11 cellular contexts compared by ENCODE assay signal in the genomic region with DNA sequence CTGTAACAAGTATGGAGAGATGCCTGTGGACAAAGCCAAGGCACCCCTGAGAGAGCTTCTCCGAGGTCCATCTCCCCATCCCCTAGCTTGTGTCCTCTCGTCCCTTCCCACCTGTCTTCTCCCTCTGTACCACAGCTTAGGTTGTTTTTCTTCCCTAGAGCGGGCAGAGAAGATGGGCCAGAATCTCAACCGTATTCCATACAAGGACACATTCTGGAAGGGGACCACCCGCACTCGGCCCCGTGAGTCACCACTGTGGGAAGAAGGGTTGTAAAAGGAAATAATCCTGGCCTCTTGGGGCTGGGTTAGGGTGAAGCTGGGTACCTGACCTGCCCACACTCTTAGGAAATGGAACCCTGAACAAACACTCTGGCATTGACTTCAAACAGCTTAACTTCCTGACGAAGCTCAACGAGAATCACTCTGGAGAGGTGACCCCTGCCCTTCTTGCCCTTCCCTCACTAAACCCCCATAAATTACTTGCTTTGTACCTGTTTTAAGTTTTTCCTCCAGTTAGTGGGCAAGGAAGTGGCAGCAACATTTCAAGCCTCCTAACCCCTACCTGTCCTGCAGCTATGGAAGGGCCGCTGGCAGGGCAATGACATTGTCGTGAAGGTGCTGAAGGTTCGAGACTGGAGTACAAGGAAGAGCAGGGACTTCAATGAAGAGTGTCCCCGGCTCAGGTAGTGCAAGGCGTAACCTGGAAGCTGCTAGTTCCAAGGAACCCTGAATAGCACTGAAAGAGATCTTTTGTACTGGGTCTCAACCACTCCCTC. TPM values are rescaled to one million over a fixed set of nuclear protein-coding genes. Genes with fewer than 3 reads are reported as not detected.
DNase-seq lines count a peak whose midpoint lies in the region; ATAC-seq and TF ChIP-seq lines count a peak whose summit lies in the region.
"Had no signal": no experiment of that assay in that cellular context is flagged by ENCODE, and none has a peak within 500 bp of the region (broad histone marks: within the 10 kb centered on the region; RNA-seq: fewer than 3 reads in every experiment).

No MANE protein-coding gene starts in this region.

- TF ChIP-seq POLR2A in stomach (IDR thresholded peaks at IDR 0.05), result no peak

- peak overlapping the region; percentile 76 for H3K27ac ChIP-seq in SJSA1
- peak overlapping the region; percentile 16 to 100 (median 99) for H3K27ac ChIP-seq in stomach
- H3K27ac ChIP-seq in effector memory CD4-positive, alpha-beta T cell (ENCODE audit: insufficient read depth, low read length, poor library complexity, severe bottlenecking), result no peak overlapping the region

- ATAC-seq in left lobe of liver, result no peak

- H3K27me3 ChIP-seq in SJSA1 (replicated peaks) (no peaks in the 10 kb centered on the region), stomach (no peaks in the 10 kb centered on the region)
- no peaks in the 10 kb centered on the region for H3K27me3 ChIP-seq in effector memory CD4-positive, alpha-beta T cell (replicated peaks; ENCODE audit: control insufficient read depth, insufficient read depth, low read length, poor library complexity, severe bottlenecking)

- peaks cover 58% of the 10 kb centered on the region for H3K4me1 ChIP-seq in SJSA1 (replicated peaks)
- peaks cover 63 to 87% (median 74%) of the 10 kb centered on the region in 4 donors for H3K4me1 ChIP-seq in stomach
- H3K4me1 ChIP-seq in effector memory CD4-positive, alpha-beta T cell (ENCODE audit: control insufficient read depth, insufficient read depth, low read length, poor library complexity, severe bottlenecking), result peaks cover 51% of the 10 kb centered on the region

- no peak for TF ChIP-seq CTCF in stomach (IDR thresholded peaks at IDR 0.05)

- peak; percentile 55 for DNase-seq in activated CD8-positive, alpha-beta memory T cell treated with anti-CD3 and anti-CD28 coated beads for 24 hours
- DNase-seq in activated CD8-positive, alpha-beta memory T cell treated with anti-CD3 and anti-CD28 coated beads, Interleukin-2, amount 50 U/mL, for 4 hours, result no peak
- DNase-seq in SJSA1 (ENCODE audit: low read depth in 1 of 2, low spot score in 2 of 2), result peak; percentile 75 to 82
- DNase-seq in left kidney (ENCODE audit: low read depth, low spot score), result peak; percentile 14
- DNase-seq in stomach, result no peak
- DNase-seq in left lobe of liver (ENCODE audit: low spot score), result no peak
- no peak for DNase-seq in superior temporal gyrus (ENCODE audit: extremely low spot score)
- DNase-seq in effector memory CD4-positive, alpha-beta T cell, result no peak
- DNase-seq: GDM1, midbrain, NCI-H69 had no signal

- WGBS in stomach, 5 donors, result 72 to 89% (median 86%) methylated on average over 14 of the region's 14 CpGs

- no peaks in the 10 kb centered on the region for H3K9me3 ChIP-seq in SJSA1 (replicated peaks)
- no peaks in the 10 kb centered on the region for H3K9me3 ChIP-seq in stomach
- H3K9me3 ChIP-seq in effector memory CD4-positive, alpha-beta T cell (ENCODE audit: control insufficient read depth, low read length), result no peaks in the 10 kb centered on the region

- intact Hi-C loops in stomach (cut with DNase I; ENCODE audit: low total_unique reads), result loop anchor here (10.0 kb wide), 1 partner anchor 76 kb away; a partner anchor contains a TSS

- no peak for TF ChIP-seq EP300 in stomach (IDR thresholded peaks at IDR 0.05)

- H3K36me3 ChIP-seq in SJSA1 (peaks cover 63% of the 10 kb centered on the region), stomach (peaks cover 31 to 40% (median 37%) of the 10 kb centered on the region in 4 donors)
- H3K36me3 ChIP-seq in effector memory CD4-positive, alpha-beta T cell (ENCODE audit: control insufficient read depth, insufficient read depth, low read length), result peaks cover 32% of the 10 kb centered on the region

- H3K4me3 ChIP-seq in SJSA1, result no peak overlapping the region
- H3K4me3 ChIP-seq in stomach, result no peak overlapping the region
- H3K4me3 ChIP-seq in effector memory CD4-positive, alpha-beta T cell (ENCODE audit: insufficient read depth, low read depth, low read length, poor library complexity, severe bottlenecking), result no peak overlapping the region

RNA-seq across cellular contexts. Expression of a gene that starts 3.1 kb away (rescaled TPM):
- total RNA-seq in SJSA1 (2014; rRNA removed; shearing (Covaris generic)), result 25.2 and 35.2 TPM in 2 replicates
- total RNA-seq in stomach, result 100 to 1,000 TPM in 4 of 5 donors, 10 to 100 TPM in 1; 15.8 to 234 (median 163) TPM
- 100 to 1,000 TPM; 115 to 160 (median 154) TPM for polyA plus RNA-seq in stomach
- 52.5 TPM for total RNA-seq in left lobe of liver

RNA-seq across cellular contexts. Expression of a gene that starts 5.3 kb away (rescaled TPM):
- total RNA-seq in SJSA1 (2014; rRNA removed; shearing (Covaris generic)), result 160 and 180 TPM in 2 replicates
- total RNA-seq in stomach, result 100 to 1,000 TPM in 4 of 5 donors, 10 to 100 TPM in 1; 60.0 to 308 (median 123) TPM
- 100 to 1,000 TPM; 123 to 138 (median 124) TPM for polyA plus RNA-seq in stomach
- 41.1 TPM for total RNA-seq in left lobe of liver

RNA-seq across cellular contexts. Expression of a gene that starts 5.5 kb away (rescaled TPM):
- total RNA-seq in SJSA1 (2014; rRNA removed; shearing (Covaris generic)), result 10.2 and 12.0 TPM in 2 replicates
- total RNA-seq in stomach, result 10 to 100 TPM in 2 of 5 donors, 1 to 10 TPM in 3; 1.8 to 22.6 (median 7.6) TPM
- 10 to 100 TPM; 16.5 to 23.1 (median 18.0) TPM for polyA plus RNA-seq in stomach
- 14.4 TPM for total RNA-seq in left lobe of liver

RNA-seq across cellular contexts. Expression of a gene that starts 10.3 kb away (rescaled TPM):
- 5.9 and 6.8 TPM in 2 replicates for total RNA-seq in SJSA1 (2014; rRNA removed; shearing (Covaris generic))
- total RNA-seq in stomach, result 100 to 1,000 TPM in 1 of 5 donors, 10 to 100 TPM in 4; 45.9 to 213 (median 91.5) TPM
- 10 to 100 TPM; 11.9 to 32.8 (median 26.1) TPM for polyA plus RNA-seq in stomach
- 62.4 TPM for total RNA-seq in left lobe of liver

RNA-seq across cellular contexts. Expression of a gene that starts 46.7 kb away (rescaled TPM):
- total RNA-seq in SJSA1 (2014; rRNA removed; shearing (Covaris generic)), result 7.8 and 12.0 TPM in 2 replicates
- 10 to 100 TPM in 4 of 5 donors, 1 to 10 TPM in 1; 9.9 to 22.8 (median 17.4) TPM for total RNA-seq in stomach
- 1 to 10 TPM in 2 of 3 donors, under 1 TPM in 1; 0.76 to 2.6 (median 1.6) TPM for polyA plus RNA-seq in stomach
- total RNA-seq in left lobe of liver, result 2.5 TPM

Comparison
In these comparisons a context has a peak if more than half of its experiments do, and no peak if none do; other contexts are left out.
1. DNase-seq: peak in activated CD8-positive, alpha-beta memory T cell treated with anti-CD3 and anti-CD28 coated beads for 24 hours (single experiment), SJSA1 (2 of 2) and left kidney (single experiment); none in activated CD8-positive, alpha-beta memory T cell treated with anti-CD3 and anti-CD28 coated beads, Interleukin-2, amount 50 U/mL, for 4 hours (single experiment), stomach (single experiment), left lobe of liver (single experiment), superior temporal gyrus (single experiment) and effector memory CD4-positive, alpha-beta T cell (0 of 3).